Comparison of ENCODE assay signal across 2 cellular contexts in the genomic region with DNA sequence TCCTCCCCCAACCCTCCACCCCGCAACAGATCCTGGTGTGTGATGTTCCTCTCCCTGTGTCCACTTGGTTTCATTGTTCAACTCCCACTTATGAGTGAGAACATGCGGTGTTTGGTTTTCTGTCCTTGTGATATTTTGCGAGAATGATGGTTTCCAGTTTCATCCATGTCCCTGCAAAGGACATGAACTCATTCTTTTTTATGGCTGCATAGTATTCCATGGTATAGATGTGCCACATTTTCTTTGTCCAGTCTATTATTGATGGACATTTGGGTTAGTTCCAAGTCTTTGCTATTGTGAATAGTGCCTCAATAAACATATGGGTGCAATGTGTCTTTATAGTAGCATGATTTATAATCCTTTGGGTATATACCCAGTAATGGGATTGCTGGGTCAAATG.
A peak's percentile ranks its signal among the peaks of the same experiment; 100 is the strongest.
DNase-seq lines count a peak whose midpoint lies in the region; ATAC-seq, FAIRE-seq and TF ChIP-seq lines count a peak whose summit lies in the region.
"Not testable (repeated sequence)": the region's sequence is repeated elsewhere in the genome, so short reads cannot be mapped to it uniquely, and the experiment has no call there.

No MANE protein-coding gene starts in this region.

- H3K79me2 ChIP-seq in K562 (ENCODE audit: control insufficient read depth, insufficient read depth, low read length) = not testable (repeated sequence)

- intact Hi-C loops in K562 (cut with micrococcal nuclease) = not testable (repeated sequence)

- not testable (repeated sequence) for FAIRE-seq in K562 (lab: Jason Lieb, UNC)

- not testable (repeated sequence) for H4K20me1 ChIP-seq in K562 (replicated peaks; ENCODE audit: control insufficient read depth, insufficient read depth, low read length)

- ATAC-seq in K562 = not testable (repeated sequence)

- not testable (repeated sequence) for H3K27ac ChIP-seq in HEK293 (ENCODE audit: extremely low read depth, low read depth, low read length); K562 (ENCODE audit: extremely low read depth, low read depth, low read length)

- DNase-seq in K562 (ENCODE audit: extremely low read depth in 1 of 4, low spot score in 3 of 4) = not testable (repeated sequence)

- not testable (repeated sequence) for H3K4me1 ChIP-seq in HEK293 (ENCODE audit: control insufficient read depth, insufficient read depth, low read length); K562 (replicated peaks in 1 of 2; ENCODE audit: control insufficient read depth in 2 of 2, insufficient read depth in 2 of 2, low read length in 2 of 2)

- H2AFZ ChIP-seq in K562 (ENCODE audit: low read depth, low read length) = not testable (repeated sequence)

- not testable (repeated sequence) for BruUV-seq in K562 (replicated peaks; lab: Mats Ljungman, UMichigan)

- CTCF ChIA-PET in HEK293 (lab: Yijun Ruan, JAX); K562 (lab: Yijun Ruan, JAX; ENCODE audit: low intra/inter-chr PET ratio): not testable (repeated sequence)

- not testable (repeated sequence) for H3K9me1 ChIP-seq in K562 (ENCODE audit: control insufficient read depth, insufficient read depth, low read length)

- not testable (repeated sequence) for TF ChIP-seq CTCF in HEK293 (tag by site-specific recombination; IDR thresholded peaks at IDR 0.05); K562 (IDR thresholded peaks at IDR 0.05 in 2 of 3, conservative IDR thresholded peaks at IDR 0.05 in 1 of 3; ENCODE audit: insufficient read depth in 2 of 3, low read depth in 1 of 3, low read length in 3 of 3)

- H3K9ac ChIP-seq in K562 (ENCODE audit: insufficient read depth in 1 of 2, low read depth in 2 of 2, low read length in 2 of 2) = not testable (repeated sequence)

- not testable (repeated sequence) for TF ChIP-seq EP300 in K562 (IDR thresholded peaks at IDR 0.05; ENCODE audit: low read length)

- not testable (repeated sequence) for H3K36me3 ChIP-seq in HEK293 (ENCODE audit: control insufficient read depth in 2 of 2, insufficient read depth in 1 of 2, low read length in 2 of 2); K562 (ENCODE audit: control insufficient read depth, insufficient read depth, low read length)

- TF ChIP-seq RAD21 in K562 (CRISPR knock-in tag; conservative IDR thresholded peaks at IDR 0.05 in 1 of 2, IDR thresholded peaks at IDR 0.05 in 1 of 2) = not testable (repeated sequence)

- H3K4me2 ChIP-seq in K562 (ENCODE audit: insufficient read depth, low read length) = not testable (repeated sequence)

- in situ Hi-C loops in K562 (cut with MboI) = not testable (repeated sequence)

- not testable (repeated sequence) for H3K9me3 ChIP-seq in HEK293 (ENCODE audit: control insufficient read depth, insufficient read depth, low read depth, low read length); K562 (replicated peaks; ENCODE audit: control insufficient read depth, insufficient read depth, low read depth, low read length)

- not testable (repeated sequence) for H3K4me3 ChIP-seq in HEK293 (ENCODE audit: low read depth, low read length); K562

- POLR2A ChIA-PET in HEK293 (lab: Yijun Ruan, JAX); K562 (lab: Yijun Ruan, JAX): not testable (repeated sequence)

- WGBS in K562 (ENCODE audit: insufficient coverage, low coverage, missing lambda C conversion rate) = 0% methylated on average over 3 of the region's 3 CpGs

- not testable (repeated sequence) for TF ChIP-seq POLR2A in K562 (conservative IDR thresholded peaks at IDR 0.05)

- not testable (repeated sequence) for H3K27me3 ChIP-seq in K562 (ENCODE audit: control insufficient read depth in 2 of 2, insufficient read depth in 2 of 2, low read length in 2 of 2)

TF ChIP-seq in HEK293, 187 proteins besides CTCF, POLR2A, EP300 and RAD21:
- peak; percentile 64 for TF ChIP-seq ZNF146 (tag by site-specific recombination; IDR thresholded peaks at IDR 0.05)

TF ChIP-seq in K562, 482 proteins besides CTCF, POLR2A, EP300 and RAD21:
- TF ChIP-seq ZNF146 (CRISPR knock-in tag; IDR thresholded peaks at IDR 0.05; ENCODE audit: unreplicated experiment) = peak; percentile 58
